9 cellular contexts compared by ENCODE assay signal in the genomic region with DNA sequence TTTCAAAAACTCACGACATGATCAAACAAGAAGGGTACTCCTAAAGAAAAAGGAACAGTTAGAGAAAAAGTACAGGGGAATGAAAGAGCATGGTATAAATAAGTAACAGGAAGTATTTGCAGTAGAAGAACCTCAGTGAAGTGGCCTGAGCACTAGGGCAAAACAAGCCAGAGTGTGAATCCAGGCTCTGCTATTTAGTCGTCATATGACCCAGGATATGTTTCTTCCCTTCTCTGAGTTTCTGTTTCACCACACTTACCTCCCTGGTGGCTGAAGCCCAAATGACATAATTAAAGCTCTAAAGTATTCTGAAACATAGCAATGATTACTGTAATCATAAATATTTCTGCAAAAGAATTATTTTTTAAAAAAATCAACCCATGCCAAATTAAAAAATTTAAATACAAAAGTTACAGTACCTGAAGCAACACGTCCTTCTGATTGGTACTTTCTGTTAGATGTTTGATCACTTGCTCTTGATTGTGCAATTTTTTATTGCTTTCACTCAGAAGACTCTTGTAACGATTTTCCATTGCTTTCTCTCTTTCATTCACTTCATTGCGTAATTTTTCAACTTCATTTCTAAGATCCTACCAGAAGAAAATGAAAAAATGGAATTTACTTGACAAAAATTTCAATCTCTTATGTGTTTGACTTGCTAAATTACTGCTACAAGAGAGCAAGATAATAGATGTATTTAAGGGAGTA.
A peak's percentile ranks its signal among the peaks of the same experiment; 100 is the strongest.
DNase-seq lines count a peak whose midpoint lies in the region; ATAC-seq lines count a peak whose summit lies in the region.
"Had no signal": no experiment of that assay in that cellular context is flagged by ENCODE, and none has a peak within 500 bp of the region (broad histone marks: within the 10 kb centered on the region; RNA-seq: fewer than 3 reads in every experiment).

No MANE protein-coding gene starts in this region.

- H3K4me3 Mint-ChIP-seq in activated CD4-positive, alpha-beta T cell treated with anti-CD3 and anti-CD28 coated beads, Interleukin-2, amount 10 ng/mL, durations not matched to agents 7 days and 5 days, result no peak overlapping the region
- peak overlapping the region; percentile 13 for H3K4me3 Mint-ChIP-seq in T-helper 1 cell treated with Interleukin-12 subunit alpha and Interleukin-12 subunit beta and Interleukin-4 antibody, amounts not matched to agents 30 μg/mL and 1 μg/mL, for 36 hours
- H3K4me3 Mint-ChIP-seq in stimulated activated naive B cell treated with anti-CD40 and anti-IgM and Interleukin-4, amounts not matched to agents 10 μg/mL and 1 μg/mL and 100 μg/mL, for 72 hours, result no peak overlapping the region

- CTCF ChIA-PET in activated CD4-positive, alpha-beta T cell treated with anti-CD3 and anti-CD28 coated beads, Interleukin-2, amount 10 ng/mL, durations not matched to agents 7 days and 5 days (lab: Charles Lee), result interaction anchor here (1.5 kb wide), 1 partner anchor 10 kb away, joined by 3 read pairs; no protein-coding TSS in a partner anchor

- H3K27me3 Mint-ChIP-seq in activated CD4-positive, alpha-beta T cell treated with anti-CD3 and anti-CD28 coated beads, Interleukin-2, amount 10 ng/mL, durations not matched to agents 7 days and 5 days, result no peaks in the 10 kb centered on the region
- no peaks in the 10 kb centered on the region for H3K27me3 Mint-ChIP-seq in T-helper 1 cell treated with Interleukin-12 subunit alpha and Interleukin-12 subunit beta and Interleukin-4 antibody, amounts not matched to agents 30 μg/mL and 1 μg/mL, for 36 hours (ENCODE audit: low read depth)
- no peaks in the 10 kb centered on the region for H3K27me3 Mint-ChIP-seq in stimulated activated naive B cell treated with anti-CD40 and anti-IgM and Interleukin-4, amounts not matched to agents 10 μg/mL and 1 μg/mL and 100 μg/mL, for 72 hours

- DNase-seq in activated CD4-positive, alpha-beta T cell treated with anti-CD3 and anti-CD28 coated beads, Interleukin-2, amount 10 ng/mL, durations not matched to agents 7 days and 5 days, result no peak
- no peak for DNase-seq in activated CD4-positive, alpha-beta T cell treated with anti-CD3 and anti-CD28 coated beads, Interleukin-2, amount 50 U/mL, for 48 hours
- no peak for DNase-seq in stimulated activated naive B cell treated with anti-CD40 and anti-IgM and Interleukin-4, amounts not matched to agents 10 μg/mL and 1 μg/mL and 100 μg/mL, for 72 hours
- DNase-seq in central memory CD4-positive, alpha-beta T cell, result no peak
- DNase-seq in effector CD4-positive, alpha-beta T cell, result no peak
- no peak for DNase-seq in HuH-7.5 (ENCODE audit: low spot score)
- DNase-seq: NCI-H1930 had no signal

- no peaks in the 10 kb centered on the region for H3K9me3 Mint-ChIP-seq in activated CD4-positive, alpha-beta T cell treated with anti-CD3 and anti-CD28 coated beads, Interleukin-2, amount 10 ng/mL, durations not matched to agents 7 days and 5 days
- H3K9me3 Mint-ChIP-seq in T-helper 1 cell treated with Interleukin-12 subunit alpha and Interleukin-12 subunit beta and Interleukin-4 antibody, amounts not matched to agents 30 μg/mL and 1 μg/mL, for 36 hours, result peaks cover 4% of the 10 kb centered on the region
- peaks cover 1 to 4% of the 10 kb centered on the region in 2 donors for H3K9me3 Mint-ChIP-seq in stimulated activated naive B cell treated with anti-CD40 and anti-IgM and Interleukin-4, amounts not matched to agents 10 μg/mL and 1 μg/mL and 100 μg/mL, for 72 hours

- POLR2A ChIA-PET in activated CD4-positive, alpha-beta T cell treated with anti-CD3 and anti-CD28 coated beads, Interleukin-2, amount 10 ng/mL, durations not matched to agents 7 days and 5 days (lab: Charles Lee), result no interaction called here

- H3K36me3 Mint-ChIP-seq in activated CD4-positive, alpha-beta T cell treated with anti-CD3 and anti-CD28 coated beads, Interleukin-2, amount 10 ng/mL, durations not matched to agents 7 days and 5 days (ENCODE audit: low read depth), result peaks cover 48% of the 10 kb centered on the region
- peaks cover 39% of the 10 kb centered on the region for H3K36me3 Mint-ChIP-seq in T-helper 1 cell treated with Interleukin-12 subunit alpha and Interleukin-12 subunit beta and Interleukin-4 antibody, amounts not matched to agents 30 μg/mL and 1 μg/mL, for 36 hours (ENCODE audit: low read depth)
- peaks cover 44 to 55% of the 10 kb centered on the region in 2 donors for H3K36me3 Mint-ChIP-seq in stimulated activated naive B cell treated with anti-CD40 and anti-IgM and Interleukin-4, amounts not matched to agents 10 μg/mL and 1 μg/mL and 100 μg/mL, for 72 hours

- H3K4me1 Mint-ChIP-seq in activated CD4-positive, alpha-beta T cell treated with anti-CD3 and anti-CD28 coated beads, Interleukin-2, amount 10 ng/mL, durations not matched to agents 7 days and 5 days, result peaks cover 11% of the 10 kb centered on the region
- H3K4me1 Mint-ChIP-seq in T-helper 1 cell treated with Interleukin-12 subunit alpha and Interleukin-12 subunit beta and Interleukin-4 antibody, amounts not matched to agents 30 μg/mL and 1 μg/mL, for 36 hours (ENCODE audit: low read depth), result peaks cover 10% of the 10 kb centered on the region
- H3K4me1 Mint-ChIP-seq in stimulated activated naive B cell treated with anti-CD40 and anti-IgM and Interleukin-4, amounts not matched to agents 10 μg/mL and 1 μg/mL and 100 μg/mL, for 72 hours, result peaks cover 2 to 6% of the 10 kb centered on the region in 2 donors

- peak overlapping the region; percentile 63 for H3K27ac Mint-ChIP-seq in activated CD4-positive, alpha-beta T cell treated with anti-CD3 and anti-CD28 coated beads, Interleukin-2, amount 10 ng/mL, durations not matched to agents 7 days and 5 days
- H3K27ac Mint-ChIP-seq in T-helper 1 cell treated with Interleukin-12 subunit alpha and Interleukin-12 subunit beta and Interleukin-4 antibody, amounts not matched to agents 30 μg/mL and 1 μg/mL, for 36 hours, result peak overlapping the region; percentile 50
- H3K27ac Mint-ChIP-seq in stimulated activated naive B cell treated with anti-CD40 and anti-IgM and Interleukin-4, amounts not matched to agents 10 μg/mL and 1 μg/mL and 100 μg/mL, for 72 hours, result no peak overlapping the region

- ATAC-seq in HG03039 (IDR thresholded peaks at IDR 0.05; ENCODE audit: unreplicated experiment), result peak; percentile 96
- peak; percentile 69 to 83 for ATAC-seq in stimulated activated naive B cell treated with anti-CD40 and anti-IgM and Interleukin-4, amounts not matched to agents 10 μg/mL and 1 μg/mL and 100 μg/mL, for 72 hours (replicated peaks)
